1 cellular context compared by ENCODE assay signal in genomic region chr2:165950438-165950837, GRCh38.
TF ChIP-seq lines count a peak whose summit lies in the region.

No MANE protein-coding gene starts in this region.

TF ChIP-seq in HepG2, 621 proteins besides CTCF, POLR2A, EP300 and RAD21 (continued from another document and continues in another):
- TF ChIP-seq PBX2 (CRISPR knock-in tag; IDR thresholded peaks at IDR 0.05) (peak; percentile 70), GATAD2A (CRISPR knock-in tag; IDR thresholded peaks at IDR 0.05) (peak; percentile 65; the same call in 1 of the 2 replicates), THAP11 (CRISPR knock-in tag; IDR thresholded peaks at IDR 0.05) (0 out of 2 replicates have a peak, but pooled peaks have one; percentile 33), ZBTB33 (CRISPR knock-in tag; IDR thresholded peaks at IDR 0.05) (peak; percentile 8; the same call in 1 of the 2 replicates), ZBTB3 (CRISPR knock-in tag; IDR thresholded peaks at IDR 0.05; ENCODE audit: borderline replicate concordance, low read depth) (no peak), HNF4A (CRISPR knock-in tag; IDR thresholded peaks at IDR 0.05) (peak; percentile 39), ZNF556 (CRISPR knock-in tag; IDR thresholded peaks at IDR 0.05; ENCODE audit: borderline replicate concordance) (no peak), SPEN (CRISPR knock-in tag; IDR thresholded peaks at IDR 0.05; ENCODE audit: low read depth) (no peak), ARID4A (CRISPR knock-in tag; IDR thresholded peaks at IDR 0.05; ENCODE audit: borderline replicate concordance) (peak; percentile 55; the same call in 1 of the 2 replicates), LCORL (IDR thresholded peaks at IDR 0.05) (peak; percentile 38; the same call in 1 of the 2 replicates), LCORL (CRISPR knock-in tag; IDR thresholded peaks at IDR 0.05) (peak; percentile 48; the same call in 1 of the 2 replicates), CEBPG (CRISPR knock-in tag; IDR thresholded peaks at IDR 0.05) (peak; percentile 90), FOXP1 (IDR thresholded peaks at IDR 0.05) (no peak), FOXP1 (CRISPR knock-in tag; IDR thresholded peaks at IDR 0.05) (peak; percentile 36; the same call in 1 of the 2 replicates), MED1 (CRISPR knock-in tag; IDR thresholded peaks at IDR 0.05) (peak; percentile 42), TBX2 (CRISPR knock-in tag; IDR thresholded peaks at IDR 0.05; ENCODE audit: borderline replicate concordance) (peak; percentile 72), SALL1 (CRISPR knock-in tag; IDR thresholded peaks at IDR 0.05) (peak; percentile 52; the same call in 1 of the 2 replicates), ARID5B (CRISPR knock-in tag; IDR thresholded peaks at IDR 0.05) (peak; percentile 58; the same call in 1 of the 2 replicates), TEAD3 (CRISPR knock-in tag; optimal IDR thresholded peaks at IDR 0.05; ENCODE audit: borderline replicate concordance) (peak; percentile 39), HNF1B (CRISPR knock-in tag; IDR thresholded peaks at IDR 0.05) (0 out of 2 replicates have a peak, but pooled peaks have one; percentile 24), MAZ (IDR thresholded peaks at IDR 0.05; ENCODE audit: borderline replicate concordance, low read depth, low read length) (no peak), MAZ (CRISPR knock-in tag; IDR thresholded peaks at IDR 0.05; ENCODE audit: low read depth) (peak; percentile 50; the same call in 1 of the 2 replicates), SAP130 (CRISPR knock-in tag; IDR thresholded peaks at IDR 0.05; ENCODE audit: low read depth) (peak; percentile 39), MEIS2 (CRISPR knock-in tag; IDR thresholded peaks at IDR 0.05) (0 out of 2 replicates have a peak, but pooled peaks have one; percentile 30), ZNF331 (CRISPR knock-in tag; IDR thresholded peaks at IDR 0.05) (peak; percentile 38; the same call in 1 of the 2 replicates), ZNF746 (CRISPR knock-in tag; IDR thresholded peaks at IDR 0.05) (no peak), ZMYM4 (CRISPR knock-in tag; IDR thresholded peaks at IDR 0.05) (peak; percentile 53; the same call in 1 of the 2 replicates), ZNF781 (CRISPR knock-in tag; IDR thresholded peaks at IDR 0.05; ENCODE audit: borderline replicate concordance, not compliant biosample characterization) (peak; percentile 67), MAFF (IDR thresholded peaks at IDR 0.05; ENCODE audit: low read depth, low read length) (no peak), HOMEZ (CRISPR knock-in tag; IDR thresholded peaks at IDR 0.05; ENCODE audit: low read depth) (0 out of 2 replicates have a peak, but pooled peaks have one; percentile 18), ZXDC (CRISPR knock-in tag; IDR thresholded peaks at IDR 0.05) (no peak), SOX5 (CRISPR knock-in tag; IDR thresholded peaks at IDR 0.05; ENCODE audit: borderline replicate concordance) (0 out of 2 replicates have a peak, but pooled peaks have one; percentile 34), FOXJ3 (CRISPR knock-in tag; IDR thresholded peaks at IDR 0.05; ENCODE audit: borderline replicate concordance) (peak; percentile 45; the same call in 1 of the 2 replicates), SOX13 (IDR thresholded peaks at IDR 0.05) (no peak), SOX13 (CRISPR knock-in tag; conservative IDR thresholded peaks at IDR 0.05 in 1 of 2, IDR thresholded peaks at IDR 0.05 in 1 of 2) (peak in 1 of 2 experiments; percentile 19; a peak in 1 of 4 replicates), ZMYM3 (CRISPR knock-in tag; IDR thresholded peaks at IDR 0.05) (0 out of 2 replicates have a peak, but pooled peaks have one; percentile 14), ZNF557 (CRISPR knock-in tag; IDR thresholded peaks at IDR 0.05) (no peak), SOX6 (IDR thresholded peaks at IDR 0.05) (no peak), SOX6 (CRISPR knock-in tag; IDR thresholded peaks at IDR 0.05) (peak; percentile 65), ZNF770 (CRISPR knock-in tag; IDR thresholded peaks at IDR 0.05) (peak; percentile 78)
